Comparison of ENCODE assay signal across 27 cellular contexts in the genomic region with DNA sequence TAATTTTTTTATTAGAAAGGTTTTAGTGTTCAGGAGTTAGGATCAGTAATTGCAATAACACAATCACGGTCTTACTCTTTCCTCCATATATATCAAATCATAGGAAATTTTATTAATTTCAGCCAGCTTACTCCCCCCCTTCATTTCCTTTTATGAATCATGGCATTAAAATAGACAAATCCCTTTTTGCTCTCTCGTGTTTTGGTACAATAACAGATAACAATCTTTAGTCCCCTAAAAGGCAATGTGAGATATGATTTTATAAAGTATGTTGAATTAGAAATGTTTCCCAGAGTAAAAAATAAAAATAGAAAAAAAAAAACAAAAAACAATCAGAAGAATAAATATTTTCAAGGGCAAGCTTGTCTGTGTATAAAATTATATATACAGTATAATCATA.
"Had no signal": no experiment of that assay in that cellular context is flagged by ENCODE, and none has a peak within 500 bp of the region (broad histone marks: within the 10 kb centered on the region; RNA-seq: fewer than 3 reads in every experiment).

No MANE protein-coding gene starts in this region.

- H2AFZ ChIP-seq: parathyroid adenoma had no signal

- H3K79me2 ChIP-seq: parathyroid adenoma had no signal

- H3K27ac ChIP-seq: neural progenitor cell, ovary, parathyroid adenoma, psoas muscle, right lobe of liver, sigmoid colon, suprapubic skin, testis, tibial artery, transverse colon, upper lobe of right lung, vagina had no signal

- ATAC-seq: naive thymus-derived CD8-positive, alpha-beta T cell; natural killer cell treated with Interleukin-12 subunit alpha and Interleukin-12 subunit beta and Interleukin-15 and Interleukin-18, amount 100 ng/mL, for 72 hours; psoas muscle; right cardiac atrium; right lobe of liver; stimulated activated memory B cell treated with anti-CD40 and anti-IgM and Interleukin-4, amounts not matched to agents 10 μg/mL and 1 μg/mL and 100 μg/mL, for 72 hours; stimulated activated naive CD8-positive, alpha-beta T cell treated with anti-CD3 and anti-CD28 coated beads, Interleukin-15, amount 100 ng/mL, for 72 hours; stimulated activated naive CD8-positive, alpha-beta T cell treated with anti-CD3 and anti-CD28 coated beads, Interleukin-15, Interleukin-2, amounts not matched to agents 100 U/mL and 50 U/mL, for 24 hours; upper lobe of right lung had no signal

- H3K4me2 ChIP-seq: neural progenitor cell had no signal

- H3K9ac ChIP-seq: neural progenitor cell, parathyroid adenoma had no signal

- H3K36me3 ChIP-seq: neural progenitor cell, ovary, right lobe of liver, sigmoid colon, suprapubic skin, tibial artery, transverse colon, upper lobe of right lung, vagina had no signal

- H3K4me3 ChIP-seq: neural progenitor cell, ovary, psoas muscle, right lobe of liver, sigmoid colon, suprapubic skin, testis, tibial artery, transverse colon, upper lobe of right lung, vagina had no signal

- FAIRE-seq: small intestine had no signal

- H3K4me1 ChIP-seq: parathyroid adenoma, psoas muscle, sigmoid colon, suprapubic skin, testis, tibial artery, upper lobe of right lung, vagina had no signal

- H3K27me3 ChIP-seq: neural progenitor cell, ovary, right lobe of liver, sigmoid colon, suprapubic skin, testis, tibial artery, transverse colon, upper lobe of right lung, vagina had no signal

- H3K9me3 ChIP-seq: ovary, psoas muscle, right lobe of liver, sigmoid colon, suprapubic skin, testis, tibial artery, transverse colon, upper lobe of right lung, vagina had no signal

- DNase-seq: naive thymus-derived CD8-positive, alpha-beta T cell; occipital lobe; ovary; posterior cingulate gyrus; psoas muscle; right cardiac atrium; right lobe of liver; sigmoid colon; small intestine; stimulated activated CD4-positive, alpha-beta T cell treated with anti-CD3 and anti-CD28 coated beads, Interleukin-15, amount 100 ng/mL, for 24 hours; stimulated activated CD4-positive, alpha-beta T cell treated with anti-CD3 and anti-CD28 coated beads, Interleukin-2, amount 100 ng/mL, for 24 hours; stimulated activated CD4-positive, alpha-beta T cell treated with anti-CD3 and anti-CD28 coated beads, Interleukin-2, amount 100 ng/mL, for 48 hours; stimulated activated CD4-positive, alpha-beta T cell treated with anti-CD3 and anti-CD28 coated beads, Interleukin-4, amount 100 ng/mL, for 24 hours; stimulated activated naive CD4-positive, alpha-beta T cell; stimulated activated naive CD8-positive, alpha-beta T cell treated with anti-CD3 and anti-CD28 coated beads, Interleukin-15, amount 100 ng/mL, for 72 hours; stimulated activated naive CD8-positive, alpha-beta T cell treated with anti-CD3 and anti-CD28 coated beads, Interleukin-15, Interleukin-2, amounts not matched to agents 100 U/mL and 50 U/mL, for 24 hours; substantia nigra; testis; tibial artery; transverse colon; upper lobe of right lung had no signal
